In the genomic region with DNA sequence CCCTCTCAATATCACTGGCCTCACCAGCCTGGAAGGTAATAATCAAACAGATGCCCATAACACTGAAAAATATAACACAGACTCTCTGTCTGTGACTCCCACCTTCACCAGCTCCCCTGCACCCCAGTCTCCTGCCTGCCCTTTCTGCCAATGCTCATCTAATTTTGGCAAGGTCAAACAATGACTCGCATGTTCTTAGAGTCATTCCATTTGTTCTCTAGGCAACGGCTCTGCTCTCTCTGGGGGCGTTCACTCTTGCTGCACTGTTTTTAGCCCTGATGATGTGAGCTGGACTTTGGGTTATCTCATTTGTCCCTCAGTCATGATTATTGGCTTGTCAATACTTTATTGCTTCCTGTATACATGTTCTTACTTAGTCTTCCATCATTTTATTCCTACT, we compare ENCODE assay signal across 28 cellular contexts.
DNase-seq lines count a peak whose midpoint lies in the region; ATAC-seq, FAIRE-seq and TF ChIP-seq lines count a peak whose summit lies in the region.
"Had no signal": no experiment of that assay in that cellular context is flagged by ENCODE, and none has a peak within 500 bp of the region (broad histone marks: within the 10 kb centered on the region; RNA-seq: fewer than 3 reads in every experiment).

No MANE protein-coding gene starts in this region.

- no peaks in the 10 kb centered on the region for H3K36me3 Mint-ChIP-seq in HFFc6 (ENCODE audit: low read depth)
- H3K36me3 Mint-ChIP-seq in WTC11 = no peaks in the 10 kb centered on the region
- H3K36me3 Mint-ChIP-seq: activated naive CD4-positive, alpha-beta T cell treated with anti-CD3 and anti-CD28 coated beads, Interleukin-2, amount 50 U/mL, for 24 hours; naive thymus-derived CD4-positive, alpha-beta T cell; stimulated activated effector memory CD8-positive, alpha-beta T cell treated with anti-CD3 and anti-CD28 coated beads, Interleukin-12 subunit alpha, Interleukin-12 subunit beta, amount 100 ng/mL, for 72 hours had no signal

- peak; percentile 41 for ATAC-seq in WTC11
- ATAC-seq: naive thymus-derived CD4-positive, alpha-beta T cell; psoas muscle; stimulated activated effector memory CD8-positive, alpha-beta T cell treated with anti-CD3 and anti-CD28 coated beads, Interleukin-12 subunit alpha, Interleukin-12 subunit beta, amount 100 ng/mL, for 72 hours had no signal

- no peaks in the 10 kb centered on the region for H3K9me3 ChIP-seq in BE2C
- H3K9me3 ChIP-seq: BLaER1 treated with 17β-estradiol and CSF1 and Interleukin-3, amounts not matched to agents 10 nM and 100 nM; colonic mucosa; psoas muscle; transverse colon had no signal

- H3K4me3 Mint-ChIP-seq in HFFc6 (no peak overlapping the region), WTC11 (no peak overlapping the region)
- H3K4me3 Mint-ChIP-seq: activated CD4-positive, alpha-beta T cell treated with anti-CD3 and anti-CD28 coated beads, Interleukin-2, amount 10 ng/mL, durations not matched to agents 7 days and 5 days; activated naive CD4-positive, alpha-beta T cell treated with anti-CD3 and anti-CD28 coated beads, Interleukin-2, amount 50 U/mL, for 24 hours; naive thymus-derived CD4-positive, alpha-beta T cell; stimulated activated effector memory CD8-positive, alpha-beta T cell treated with anti-CD3 and anti-CD28 coated beads, Interleukin-12 subunit alpha, Interleukin-12 subunit beta, amount 100 ng/mL, for 72 hours had no signal

- peaks cover 13% of the 10 kb centered on the region for H3K4me1 ChIP-seq in BE2C
- H3K4me1 ChIP-seq: BLaER1 treated with 17β-estradiol and CSF1 and Interleukin-3, amounts not matched to agents 10 nM and 100 nM; colonic mucosa; left ventricle myocardium inferior; psoas muscle; transverse colon had no signal

- no peaks in the 10 kb centered on the region for H3K27me3 ChIP-seq in BE2C
- H3K27me3 ChIP-seq: BLaER1 treated with 17β-estradiol and CSF1 and Interleukin-3, amounts not matched to agents 10 nM and 100 nM; colonic mucosa; transverse colon had no signal

- CTCF ChIA-PET in WTC11 (lab: Charles Lee) = no interaction called here

- POLR2A ChIA-PET in WTC11 (lab: Charles Lee) = no interaction called here

- H3K27ac Mint-ChIP-seq in HFFc6 (no peak overlapping the region; the same call in 1 of the 2 replicates), WTC11 (no peak overlapping the region)
- H3K27ac Mint-ChIP-seq: activated CD4-positive, alpha-beta T cell treated with anti-CD3 and anti-CD28 coated beads, Interleukin-2, amount 10 ng/mL, durations not matched to agents 7 days and 5 days; activated naive CD4-positive, alpha-beta T cell treated with anti-CD3 and anti-CD28 coated beads, Interleukin-2, amount 50 U/mL, for 24 hours; naive thymus-derived CD4-positive, alpha-beta T cell; stimulated activated effector memory CD8-positive, alpha-beta T cell treated with anti-CD3 and anti-CD28 coated beads, Interleukin-12 subunit alpha, Interleukin-12 subunit beta, amount 100 ng/mL, for 72 hours had no signal

- no peaks in the 10 kb centered on the region for H3K36me3 ChIP-seq in BE2C
- H3K36me3 ChIP-seq: BLaER1 treated with 17β-estradiol and CSF1 and Interleukin-3, amounts not matched to agents 10 nM and 100 nM; colonic mucosa; left ventricle myocardium inferior; transverse colon; WERI-Rb-1 had no signal

- H3K9me3 Mint-ChIP-seq in HFFc6 (no peaks in the 10 kb centered on the region), WTC11 (0 out of 2 replicates have a peak, but pooled peaks cover 3% of the 10 kb centered on the region)
- H3K9me3 Mint-ChIP-seq: activated CD4-positive, alpha-beta T cell treated with anti-CD3 and anti-CD28 coated beads, Interleukin-2, amount 10 ng/mL, durations not matched to agents 7 days and 5 days had no signal

- no peak for FAIRE-seq in urothelium cell line (lab: Jason Lieb, UNC)
- FAIRE-seq: bronchial epithelial cell, keratinocyte had no signal

- H3K27me3 Mint-ChIP-seq in HFFc6 (ENCODE audit: insufficient read depth) = no peaks in the 10 kb centered on the region
- H3K27me3 Mint-ChIP-seq in WTC11 (ENCODE audit: low read depth) = no peaks in the 10 kb centered on the region
- H3K27me3 Mint-ChIP-seq: activated CD4-positive, alpha-beta T cell treated with anti-CD3 and anti-CD28 coated beads, Interleukin-2, amount 10 ng/mL, durations not matched to agents 7 days and 5 days; activated naive CD4-positive, alpha-beta T cell treated with anti-CD3 and anti-CD28 coated beads, Interleukin-2, amount 50 U/mL, for 24 hours; naive thymus-derived CD4-positive, alpha-beta T cell had no signal

- no peak overlapping the region for H3K4me3 ChIP-seq in BE2C (ENCODE audit: low read depth, low read length)
- H3K4me3 ChIP-seq: BLaER1 treated with 17β-estradiol and CSF1 and Interleukin-3, amounts not matched to agents 10 nM and 100 nM; colonic mucosa; left ventricle myocardium inferior; psoas muscle; transverse colon had no signal

- H3K4me1 Mint-ChIP-seq in HFFc6 (ENCODE audit: low read depth) (peaks cover 10% of the 10 kb centered on the region), WTC11 (peaks cover 17% of the 10 kb centered on the region)
- H3K4me1 Mint-ChIP-seq: activated CD4-positive, alpha-beta T cell treated with anti-CD3 and anti-CD28 coated beads, Interleukin-2, amount 10 ng/mL, durations not matched to agents 7 days and 5 days; activated naive CD4-positive, alpha-beta T cell treated with anti-CD3 and anti-CD28 coated beads, Interleukin-2, amount 50 U/mL, for 24 hours; naive thymus-derived CD4-positive, alpha-beta T cell; stimulated activated effector memory CD8-positive, alpha-beta T cell treated with anti-CD3 and anti-CD28 coated beads, Interleukin-12 subunit alpha, Interleukin-12 subunit beta, amount 100 ng/mL, for 72 hours had no signal

- no peak for TF ChIP-seq CTCF in BE2C (IDR thresholded peaks at IDR 0.05; ENCODE audit: low read depth, low read length)
- TF ChIP-seq CTCF in HFFc6 (IDR thresholded peaks at IDR 0.05) = no peak
- TF ChIP-seq CTCF in WTC11 (IDR thresholded peaks at IDR 0.05) = no peak

- DNase-seq in BE2C = peak; percentile 26
- peak; percentile 4 for DNase-seq in HFFc6
- no peak for DNase-seq in WTC11 (ENCODE audit: low spot score)
- DNase-seq in iPS-NIHi11 (ENCODE audit: low spot score) = peak; percentile 12
- DNase-seq in urothelium cell line (ENCODE audit: low spot score) = no peak
- no peak for DNase-seq in hypothalamus (lab: John Stamatoyannopoulos, UW)
- no peak for DNase-seq in stimulated activated CD4-positive, alpha-beta T cell treated with anti-CD3 and anti-CD28 coated beads, Interleukin-12 subunit alpha, Interleukin-12 subunit beta, amount 100 ng/mL, for 4 hours
- no peak for DNase-seq in NCI-H1417 treated with DMSO at 0.1 percent for 48 hours (lab: John Stamatoyannopoulos, UW)
- DNase-seq: activated CD4-positive, alpha-beta T cell treated with anti-CD3 and anti-CD28 coated beads, Interleukin-2, amount 10 ng/mL, durations not matched to agents 7 days and 5 days; amygdala; colonic mucosa; COR-L47; DMS79 treated with DMSO at 0.1 percent for 48 hours; effector CD4-positive, alpha-beta T cell; left ventricle myocardium inferior; midbrain; naive thymus-derived CD4-positive, alpha-beta T cell; NCI-H2081; nucleus accumbens; psoas muscle; stimulated activated CD4-positive, alpha-beta T cell treated with anti-CD3 and anti-CD28 coated beads, Interleukin-15, amount 100 ng/mL, for 24 hours; transverse colon; WERI-Rb-1 had no signal

TF ChIP-seq in WTC11, 78 proteins besides CTCF, POLR2A, EP300 and RAD21:
- no peak for TF ChIP-seq ATF1 (CRISPR knock-in tag; IDR thresholded peaks at IDR 0.05)

Comparison
In these comparisons a context has a peak if more than half of its experiments do, and no peak if none do; other contexts are left out.
1. DNase-seq: peak in BE2C (single experiment), HFFc6 (single experiment) and iPS-NIHi11 (single experiment); none in WTC11 (single experiment), urothelium cell line (single experiment), hypothalamus (0 of 51), stimulated activated CD4-positive, alpha-beta T cell treated with anti-CD3 and anti-CD28 coated beads, Interleukin-12 subunit alpha, Interleukin-12 subunit beta, amount 100 ng/mL, for 4 hours (single experiment) and NCI-H1417 treated with DMSO at 0.1 percent for 48 hours (single experiment).